11 cellular contexts compared by ENCODE assay signal in genomic region chr17:67487506-67487905, GRCh38.
DNase-seq lines count a peak whose midpoint lies in the region; TF ChIP-seq lines count a peak whose summit lies in the region.
"Had no signal": no experiment of that assay in that cellular context is flagged by ENCODE, and none has a peak within 500 bp of the region (broad histone marks: within the 10 kb centered on the region; RNA-seq: fewer than 3 reads in every experiment).

No MANE protein-coding gene starts in this region.

- in situ Hi-C loops in astrocyte of the spinal cord (cut with HindIII; ENCODE audit: low sequenced_read_pairs): no loop called here

- H3K4me3 Mint-ChIP-seq in activated naive CD4-positive, alpha-beta T cell treated with anti-CD3 and anti-CD28 coated beads, Interleukin-2, amount 10 ng/mL, durations not matched to agents 7 days and 5 days: no peak overlapping the region

- TF ChIP-seq CTCF in astrocyte of the spinal cord (IDR thresholded peaks at IDR 0.05; ENCODE audit: low read depth, low read length): no peak

- CTCF ChIA-PET in activated naive CD4-positive, alpha-beta T cell treated with anti-CD3 and anti-CD28 coated beads, Interleukin-2, amount 10 ng/mL, durations not matched to agents 7 days and 5 days (lab: Charles Lee): no interaction called here

- no peaks in the 10 kb centered on the region for H3K27me3 ChIP-seq in layer of hippocampus (ENCODE audit: control insufficient read depth, insufficient read depth, low read length)

- H3K4me3 ChIP-seq in astrocyte of the spinal cord (ENCODE audit: low read depth, low read length): no peak overlapping the region

- H3K9me3 Mint-ChIP-seq in activated naive CD4-positive, alpha-beta T cell treated with anti-CD3 and anti-CD28 coated beads, Interleukin-2, amount 10 ng/mL, durations not matched to agents 7 days and 5 days: no peaks in the 10 kb centered on the region

- H3K4me1 Mint-ChIP-seq in activated naive CD4-positive, alpha-beta T cell treated with anti-CD3 and anti-CD28 coated beads, Interleukin-2, amount 10 ng/mL, durations not matched to agents 7 days and 5 days: peaks cover 23% of the 10 kb centered on the region

- H3K27ac Mint-ChIP-seq in activated naive CD4-positive, alpha-beta T cell treated with anti-CD3 and anti-CD28 coated beads, Interleukin-2, amount 10 ng/mL, durations not matched to agents 7 days and 5 days: peak overlapping the region; percentile 67

- intact Hi-C loops in posterior cingulate gyrus (cut with DNase I): no loop called here

- peaks cover 12% of the 10 kb centered on the region for H3K36me3 Mint-ChIP-seq in activated naive CD4-positive, alpha-beta T cell treated with anti-CD3 and anti-CD28 coated beads, Interleukin-2, amount 10 ng/mL, durations not matched to agents 7 days and 5 days

- H3K27ac ChIP-seq in layer of hippocampus (ENCODE audit: low read depth, low read length) (peak overlapping the region; percentile 13), temporal lobe (ENCODE audit: low read depth, low read length) (peak overlapping the region; percentile 67)
- H3K27ac ChIP-seq: WERI-Rb-1 had no signal

- no peak for DNase-seq in activated naive CD4-positive, alpha-beta T cell treated with anti-CD3 and anti-CD28 coated beads, Interleukin-2, amount 10 ng/mL, durations not matched to agents 7 days and 5 days
- DNase-seq in activated naive CD4-positive, alpha-beta T cell treated with anti-CD3 and anti-CD28 coated beads, Interleukin-2, amount 50 U/mL, for 16 hours: no peak
- DNase-seq in astrocyte of the spinal cord (ENCODE audit: low read depth, low spot score) (peak; percentile 39), A172 (ENCODE audit: low spot score) (no peak), HuH-7.5 (ENCODE audit: low spot score) (no peak), posterior cingulate gyrus (no peak)
- DNase-seq: NCI-H1092 treated with DMSO at 0.1 percent for 48 hours, SHP77 treated with DMSO at 0.1 percent for 48 hours, WERI-Rb-1 had no signal

- H3K27me3 Mint-ChIP-seq in activated naive CD4-positive, alpha-beta T cell treated with anti-CD3 and anti-CD28 coated beads, Interleukin-2, amount 10 ng/mL, durations not matched to agents 7 days and 5 days: no peaks in the 10 kb centered on the region
